Comparison of ENCODE assay signal across 6 cellular contexts in genomic region chr11:32753181-32753580, GRCh38. TPM values are rescaled to one million over a fixed set of nuclear protein-coding genes. Genes with fewer than 3 reads are reported as not detected.
"Had no signal": no experiment of that assay in that cellular context is flagged by ENCODE, and none has a peak within 500 bp of the region (broad histone marks: within the 10 kb centered on the region; RNA-seq: fewer than 3 reads in every experiment).

No MANE protein-coding gene starts in this region.

RNA-seq across cellular contexts. Expression of gene CCDC73, which starts 41.3 kb away (rescaled TPM):
- total RNA-seq: GM23248, GM23338, H1, H4, H7, HFFc6 had no signal
- polyA plus RNA-seq: GM23248, H1 had no signal
